24 cellular contexts compared by ENCODE assay signal in genomic region chr16:23682181-23682580, GRCh38. TPM values are rescaled to one million over a fixed set of nuclear protein-coding genes. Genes with fewer than 3 reads are reported as not detected.
DNase-seq lines count a peak whose midpoint lies in the region; FAIRE-seq and TF ChIP-seq lines count a peak whose summit lies in the region.
"Had no signal": no experiment of that assay in that cellular context is flagged by ENCODE, and none has a peak within 500 bp of the region (broad histone marks: within the 10 kb centered on the region; RNA-seq: fewer than 3 reads in every experiment).

No MANE protein-coding gene starts in this region.

- H3K9ac ChIP-seq in MM.1S (ENCODE audit: low read length) (no peak overlapping the region), adipocyte (ENCODE audit: low read length) (no peak overlapping the region), mesenchymal stem cell (ENCODE audit: low read length) (no peak overlapping the region)

- no peak for FAIRE-seq in frontal cortex (lab: Jason Lieb, UNC)
- FAIRE-seq: H54, K562, small intestine had no signal

- DNase-seq in activated CD4-positive, alpha-beta memory T cell treated with anti-CD3 and anti-CD28 coated beads, Interleukin-2, amount 10 ng/mL, durations not matched to agents 7 days and 5 days, result no peak
- DNase-seq in activated CD4-positive, alpha-beta memory T cell treated with anti-CD3 and anti-CD28 coated beads for 36 hours, result no peak
- no peak for DNase-seq in MM.1S
- DNase-seq in adipocyte (ENCODE audit: low read depth), result peak; percentile 52
- DNase-seq in mesenchymal stem cell, result peak; percentile 23
- no peak for DNase-seq in DMS 273 treated with DMSO at 0.1 percent for 48 hours (lab: John Stamatoyannopoulos, UW)
- DNase-seq in frontal cortex (ENCODE audit: low spot score in 2 of 2), result no peak
- no peak for DNase-seq in activated T-cell treated with anti-CD3 and anti-CD28 coated beads for 4 hours
- DNase-seq: activated CD4-positive, alpha-beta T cell treated with anti-CD3 and anti-CD28 coated beads for 4 hours; aorta; CD4-positive, CD25-positive, alpha-beta regulatory T cell; erythroblast; left cardiac atrium; NCI-H1092 treated with DMSO at 0.1 percent for 48 hours; NCI-H2081; small intestine; stimulated activated CD4-positive, alpha-beta T cell treated with anti-CD3 and anti-CD28 coated beads, Interleukin-2, amount 100 ng/mL, for 48 hours; stimulated activated naive CD4-positive, alpha-beta T cell treated with Interleukin-2 at 50 U/mL for 16 hours; SW 1271 had no signal

- H3K27ac Mint-ChIP-seq in activated CD4-positive, alpha-beta memory T cell treated with anti-CD3 and anti-CD28 coated beads, Interleukin-2, amount 10 ng/mL, durations not matched to agents 7 days and 5 days, result peak overlapping the region; percentile 45
- H3K27ac Mint-ChIP-seq in activated CD4-positive, alpha-beta memory T cell treated with anti-CD3 and anti-CD28 coated beads for 36 hours, result no peak overlapping the region
- H3K27ac Mint-ChIP-seq: mesothelial cell of epicardium; natural killer cell treated with Interleukin-12 subunit alpha and Interleukin-12 subunit beta and Interleukin-15 and Interleukin-18, amount 100 ng/mL, for 72 hours; progenitor cell of endocrine pancreas had no signal

- no peaks in the 10 kb centered on the region; the same call in 1 of the 2 replicates for H3F3A ChIP-seq in MM.1S (ENCODE audit: insufficient read depth, low read length)

- H3K4me3 ChIP-seq in MM.1S (ENCODE audit: low read length) (no peak overlapping the region), adipocyte (ENCODE audit: low read length) (no peak overlapping the region), mesenchymal stem cell (ENCODE audit: insufficient read depth in 1 of 2, low read depth in 1 of 2, low read length in 2 of 2) (no peak overlapping the region)
- H3K4me3 ChIP-seq: K562 had no signal

- H4K91ac ChIP-seq in mesenchymal stem cell (ENCODE audit: low read length), result no peak overlapping the region

- peaks cover 66% of the 10 kb centered on the region for H3K36me3 Mint-ChIP-seq in activated CD4-positive, alpha-beta memory T cell treated with anti-CD3 and anti-CD28 coated beads, Interleukin-2, amount 10 ng/mL, durations not matched to agents 7 days and 5 days (ENCODE audit: low read depth)
- H3K36me3 Mint-ChIP-seq in activated CD4-positive, alpha-beta memory T cell treated with anti-CD3 and anti-CD28 coated beads for 36 hours, result peaks cover 39% of the 10 kb centered on the region

- no peak overlapping the region for H3K4ac ChIP-seq in mesenchymal stem cell (ENCODE audit: low read depth in 1 of 2, low read length in 2 of 2)

- H3K9me3 Mint-ChIP-seq in activated CD4-positive, alpha-beta memory T cell treated with anti-CD3 and anti-CD28 coated beads, Interleukin-2, amount 10 ng/mL, durations not matched to agents 7 days and 5 days, result no peaks in the 10 kb centered on the region
- no peaks in the 10 kb centered on the region for H3K9me3 Mint-ChIP-seq in activated CD4-positive, alpha-beta memory T cell treated with anti-CD3 and anti-CD28 coated beads for 36 hours
- H3K9me3 Mint-ChIP-seq: CD4-positive, CD25-positive, alpha-beta regulatory T cell; mesothelial cell of epicardium; natural killer cell treated with Interleukin-12 subunit alpha and Interleukin-12 subunit beta and Interleukin-15 and Interleukin-18, amount 100 ng/mL, for 72 hours had no signal

- H3K27me3 ChIP-seq in MM.1S (replicated peaks; ENCODE audit: insufficient read depth, low read length) (no peaks in the 10 kb centered on the region), adipocyte (replicated peaks; ENCODE audit: control insufficient read depth, insufficient read depth, low read length) (no peaks in the 10 kb centered on the region), mesenchymal stem cell (ENCODE audit: control insufficient read depth in 1 of 2, insufficient read depth in 1 of 2, low read length in 2 of 2) (no peaks in the 10 kb centered on the region)

- no peak overlapping the region for H3K18ac ChIP-seq in mesenchymal stem cell (ENCODE audit: low read depth in 1 of 2, low read length in 2 of 2)

- no peak overlapping the region for H3K23ac ChIP-seq in mesenchymal stem cell (ENCODE audit: low read length in 2 of 2)

- H2BK5ac ChIP-seq in mesenchymal stem cell (ENCODE audit: low read depth, low read length, poor library complexity, severe bottlenecking), result no peak overlapping the region

- no peak for TF ChIP-seq CTCF in MM.1S (IDR thresholded peaks at IDR 0.05; ENCODE audit: low read length)

- POLR2A ChIA-PET in activated CD4-positive, alpha-beta memory T cell treated with anti-CD3 and anti-CD28 coated beads, Interleukin-2, amount 10 ng/mL, durations not matched to agents 7 days and 5 days (lab: Charles Lee), result interaction anchor here (1.0 kb wide), 1 partner anchor 12 kb away, joined by 3 read pairs; no protein-coding TSS in a partner anchor
- POLR2A ChIA-PET in activated CD4-positive, alpha-beta memory T cell treated with anti-CD3 and anti-CD28 coated beads for 36 hours (lab: Charles Lee), result no interaction called here

- CTCF ChIA-PET in activated CD4-positive, alpha-beta memory T cell treated with anti-CD3 and anti-CD28 coated beads, Interleukin-2, amount 10 ng/mL, durations not matched to agents 7 days and 5 days (lab: Charles Lee), result no interaction called here
- CTCF ChIA-PET in activated CD4-positive, alpha-beta memory T cell treated with anti-CD3 and anti-CD28 coated beads for 36 hours (lab: Charles Lee), result no interaction called here

- no peak overlapping the region for H3K14ac ChIP-seq in mesenchymal stem cell (ENCODE audit: low read length in 2 of 2)

- peaks cover 47% of the 10 kb centered on the region for H3K4me1 Mint-ChIP-seq in activated CD4-positive, alpha-beta memory T cell treated with anti-CD3 and anti-CD28 coated beads, Interleukin-2, amount 10 ng/mL, durations not matched to agents 7 days and 5 days
- H3K4me1 Mint-ChIP-seq in activated CD4-positive, alpha-beta memory T cell treated with anti-CD3 and anti-CD28 coated beads for 36 hours (ENCODE audit: low read depth), result peaks cover 13% of the 10 kb centered on the region

- peaks cover 13% of the 10 kb centered on the region; the same call in 1 of the 2 replicates for H3K36me3 ChIP-seq in MM.1S (replicated peaks; ENCODE audit: insufficient read depth, low read length)
- peaks cover 26% of the 10 kb centered on the region for H3K36me3 ChIP-seq in adipocyte (ENCODE audit: control insufficient read depth, insufficient read depth, low read length, severe bottlenecking)
- peaks cover 39 to 54% of the 10 kb centered on the region in 2 experiments for H3K36me3 ChIP-seq in mesenchymal stem cell (ENCODE audit: control insufficient read depth in 1 of 2, insufficient read depth in 2 of 2, low read depth in 1 of 2, low read length in 2 of 2)

- H2AK5ac ChIP-seq in mesenchymal stem cell (ENCODE audit: low read length, severe bottlenecking), result no peak overlapping the region

- H3K9me3 ChIP-seq in MM.1S (replicated peaks; ENCODE audit: insufficient read depth, low read length) (no peaks in the 10 kb centered on the region), adipocyte (ENCODE audit: control insufficient read depth, low read length) (no peaks in the 10 kb centered on the region), mesenchymal stem cell (ENCODE audit: control insufficient read depth, low read length) (no peaks in the 10 kb centered on the region)

- H2AFZ ChIP-seq in MM.1S (ENCODE audit: low read length) (no peak overlapping the region), mesenchymal stem cell (ENCODE audit: low read depth, low read length) (no peak overlapping the region)

- no peak overlapping the region for H2BK15ac ChIP-seq in mesenchymal stem cell (ENCODE audit: low read depth, poor library complexity, severe bottlenecking)

- H4K20me1 ChIP-seq in MM.1S (ENCODE audit: insufficient read depth, low read length), result no peaks in the 10 kb centered on the region

- H3K27me3 Mint-ChIP-seq in activated CD4-positive, alpha-beta memory T cell treated with anti-CD3 and anti-CD28 coated beads, Interleukin-2, amount 10 ng/mL, durations not matched to agents 7 days and 5 days, result no peaks in the 10 kb centered on the region
- no peaks in the 10 kb centered on the region for H3K27me3 Mint-ChIP-seq in activated CD4-positive, alpha-beta memory T cell treated with anti-CD3 and anti-CD28 coated beads for 36 hours
- H3K27me3 Mint-ChIP-seq: CD4-positive, CD25-positive, alpha-beta regulatory T cell; natural killer cell treated with Interleukin-12 subunit alpha and Interleukin-12 subunit beta and Interleukin-15 and Interleukin-18, amount 100 ng/mL, for 72 hours; progenitor cell of endocrine pancreas had no signal

- no peak overlapping the region for H3K27ac ChIP-seq in MM.1S (ENCODE audit: low read length)
- H3K27ac ChIP-seq in mesenchymal stem cell (ENCODE audit: low read length, poor library complexity, severe bottlenecking), result no peak overlapping the region

- intact Hi-C loops in activated CD4-positive, alpha-beta memory T cell treated with anti-CD3 and anti-CD28 coated beads for 36 hours (cut with micrococcal nuclease), result no loop called here

- H3K4me2 ChIP-seq in MM.1S (ENCODE audit: low read depth, low read length), result peak overlapping the region; percentile 64; the same call in 1 of the 2 replicates
- H3K4me2 ChIP-seq in mesenchymal stem cell (ENCODE audit: low read length, poor library complexity, severe bottlenecking), result no peak overlapping the region

- peaks cover 25% of the 10 kb centered on the region for H3K79me1 ChIP-seq in mesenchymal stem cell (replicated peaks; ENCODE audit: low read length, poor library complexity, severe bottlenecking)

- H4K8ac ChIP-seq in mesenchymal stem cell (ENCODE audit: low read length), result no peak overlapping the region

- WGBS in mesenchymal stem cell, result no CpG with 5 or more reads among the region's 1 CpG

- H3K9me2 ChIP-seq in MM.1S (replicated peaks; ENCODE audit: insufficient read depth, low read length), result no peaks in the 10 kb centered on the region

- peaks cover 14% of the 10 kb centered on the region for H3K4me1 ChIP-seq in MM.1S (ENCODE audit: low read length)
- peaks cover 30% of the 10 kb centered on the region for H3K4me1 ChIP-seq in adipocyte (ENCODE audit: control insufficient read depth, insufficient read depth, low read length)
- peaks cover 27% of the 10 kb centered on the region for H3K4me1 ChIP-seq in mesenchymal stem cell (ENCODE audit: control insufficient read depth, insufficient read depth, low read depth, low read length)

- H2BK120ac ChIP-seq in mesenchymal stem cell (ENCODE audit: low read depth, low read length), result no peak overlapping the region

- no peak overlapping the region for H2BK12ac ChIP-seq in mesenchymal stem cell (ENCODE audit: low read length in 2 of 2)

- H3K4me3 Mint-ChIP-seq in activated CD4-positive, alpha-beta memory T cell treated with anti-CD3 and anti-CD28 coated beads, Interleukin-2, amount 10 ng/mL, durations not matched to agents 7 days and 5 days, result no peak overlapping the region
- no peak overlapping the region for H3K4me3 Mint-ChIP-seq in activated CD4-positive, alpha-beta memory T cell treated with anti-CD3 and anti-CD28 coated beads for 36 hours
- H3K4me3 Mint-ChIP-seq: mesothelial cell of epicardium; natural killer cell treated with Interleukin-12 subunit alpha and Interleukin-12 subunit beta and Interleukin-15 and Interleukin-18, amount 100 ng/mL, for 72 hours had no signal

- peaks cover 59% of the 10 kb centered on the region for H3K79me2 ChIP-seq in MM.1S (ENCODE audit: low read length)

RNA-seq across cellular contexts. Expression of gene PLK1, which starts 3.5 kb away (rescaled TPM):
- 100 to 1,000 TPM; 102 to 104 TPM for total RNA-seq in activated CD4-positive, alpha-beta memory T cell treated with anti-CD3 and anti-CD28 coated beads, Interleukin-2, amount 10 ng/mL, durations not matched to agents 7 days and 5 days
- total RNA-seq in activated CD4-positive, alpha-beta memory T cell treated with anti-CD3 and anti-CD28 coated beads for 36 hours, result 10 to 100 TPM; 81.2 to 81.6 TPM
- 12.9 TPM for polyA plus RNA-seq in mesenchymal stem cell (2013, experiment 1 of 2)
- 11.7 TPM for polyA plus RNA-seq in mesenchymal stem cell (2013, experiment 2 of 2)
- 1.6 TPM for total RNA-seq in frontal cortex

RNA-seq across cellular contexts. Expression of gene ERN2, which starts 30.8 kb away (rescaled TPM):
- total RNA-seq in activated CD4-positive, alpha-beta memory T cell treated with anti-CD3 and anti-CD28 coated beads, Interleukin-2, amount 10 ng/mL, durations not matched to agents 7 days and 5 days, result not detected
- not detected for total RNA-seq in activated CD4-positive, alpha-beta memory T cell treated with anti-CD3 and anti-CD28 coated beads for 36 hours
- polyA plus RNA-seq in mesenchymal stem cell (2013, experiment 1 of 2), result 0.06 TPM
- 0.05 TPM for polyA plus RNA-seq in mesenchymal stem cell (2013, experiment 2 of 2)
- not detected for total RNA-seq in frontal cortex
- total RNA-seq: aorta; CD4-positive, CD25-positive, alpha-beta regulatory T cell; natural killer cell treated with Interleukin-12 subunit alpha and Interleukin-12 subunit beta and Interleukin-15 and Interleukin-18, amount 100 ng/mL, for 72 hours had no signal
- polyA plus RNA-seq: CD4-positive, CD25-positive, alpha-beta regulatory T cell had no signal

RNA-seq across cellular contexts. Expression of gene DCTN5, which starts 40.9 kb away (rescaled TPM):
- total RNA-seq in activated CD4-positive, alpha-beta memory T cell treated with anti-CD3 and anti-CD28 coated beads, Interleukin-2, amount 10 ng/mL, durations not matched to agents 7 days and 5 days, result 10 to 100 TPM; 64.9 to 68.8 TPM
- total RNA-seq in activated CD4-positive, alpha-beta memory T cell treated with anti-CD3 and anti-CD28 coated beads for 36 hours, result 10 to 100 TPM; 55.6 to 56.1 TPM
- 51.0 TPM for polyA plus RNA-seq in mesenchymal stem cell (2013, experiment 1 of 2)
- polyA plus RNA-seq in mesenchymal stem cell (2013, experiment 2 of 2), result 49.7 TPM
- total RNA-seq in frontal cortex, result 75.0 TPM

RNA-seq across cellular contexts. Expression of gene PALB2, which starts 41.1 kb away (rescaled TPM):
- 10 to 100 TPM; 16.8 to 17.0 TPM for total RNA-seq in activated CD4-positive, alpha-beta memory T cell treated with anti-CD3 and anti-CD28 coated beads, Interleukin-2, amount 10 ng/mL, durations not matched to agents 7 days and 5 days
- total RNA-seq in activated CD4-positive, alpha-beta memory T cell treated with anti-CD3 and anti-CD28 coated beads for 36 hours, result 10 to 100 TPM; 20.3 to 20.8 TPM
- 13.8 TPM for polyA plus RNA-seq in mesenchymal stem cell (2013, experiment 1 of 2)
- 14.4 TPM for polyA plus RNA-seq in mesenchymal stem cell (2013, experiment 2 of 2)
- 21.6 TPM for total RNA-seq in frontal cortex

Comparison
In these comparisons a context has a peak if more than half of its experiments do, and no peak if none do; other contexts are left out.
1. DNase-seq: peak in adipocyte (single experiment) and mesenchymal stem cell (single experiment); none in activated CD4-positive, alpha-beta memory T cell treated with anti-CD3 and anti-CD28 coated beads, Interleukin-2, amount 10 ng/mL, durations not matched to agents 7 days and 5 days (single experiment), activated CD4-positive, alpha-beta memory T cell treated with anti-CD3 and anti-CD28 coated beads for 36 hours (single experiment), MM.1S (single experiment), DMS 273 treated with DMSO at 0.1 percent for 48 hours (single experiment), frontal cortex (0 of 2) and activated T-cell treated with anti-CD3 and anti-CD28 coated beads for 4 hours (single experiment).
2. RNA of gene PLK1, which starts 3.5 kb away (total RNA-seq): 102 to 104 TPM in activated CD4-positive, alpha-beta memory T cell treated with anti-CD3 and anti-CD28 coated beads, Interleukin-2, amount 10 ng/mL, durations not matched to agents 7 days and 5 days and 81.2 to 81.6 TPM in activated CD4-positive, alpha-beta memory T cell treated with anti-CD3 and anti-CD28 coated beads for 36 hours; 1.6 TPM in frontal cortex (single experiment); every median in the first group is over 10 times any median in the second.